Comparison of ENCODE assay signal across 8 cellular contexts in genomic region chr16:84504420-84505248, GRCh38. TPM values are rescaled to one million over a fixed set of nuclear protein-coding genes. Genes with fewer than 3 reads are reported as not detected.
A peak's percentile ranks its signal among the peaks of the same experiment; 100 is the strongest.
DNase-seq lines count a peak whose midpoint lies in the region; ATAC-seq and TF ChIP-seq lines count a peak whose summit lies in the region.

Gene MEAK7 (minus strand): TSS chr16:84504659. CDS start chr16:84498086, 6,573 bp downstream.

- no peaks in the 10 kb centered on the region for H4K20me1 ChIP-seq in PC-9 (ENCODE audit: insufficient read depth)

- H3K27me3 ChIP-seq in CD8-positive, alpha-beta T cell (ENCODE audit: insufficient read depth, low read length): no peaks in the 10 kb centered on the region
- H3K27me3 ChIP-seq in PC-9 (ENCODE audit: insufficient read depth, low read depth): no peaks in the 10 kb centered on the region
- no peaks in the 10 kb centered on the region for H3K27me3 ChIP-seq in mucosa of stomach (ENCODE audit: control insufficient read depth, insufficient read depth, low read length)

- H3K4me3 ChIP-seq in CD8-positive, alpha-beta T cell (ENCODE audit: low read depth, low read length): peak within 1 kb of the TSS; percentile 74
- H3K4me3 ChIP-seq in PC-9 (peak within 1 kb of the TSS; percentile 92), mucosa of stomach (ENCODE audit: low read length) (peak within 1 kb of the TSS; percentile 94)

- H3K9ac ChIP-seq in mucosa of stomach (ENCODE audit: low read length): peak within 1 kb of the TSS; percentile 83

- H3K79me2 ChIP-seq in PC-9 (ENCODE audit: low read depth): peaks cover 36% of the 10 kb centered on the region

- no peaks in the 10 kb centered on the region for H3K9me3 ChIP-seq in CD8-positive, alpha-beta T cell (ENCODE audit: low read length)
- H3K9me3 ChIP-seq in PC-9 (ENCODE audit: insufficient read depth, low read depth) (no peaks in the 10 kb centered on the region), mucosa of stomach (ENCODE audit: control insufficient read depth, low read length) (no peaks in the 10 kb centered on the region)

- H3K27me3 Mint-ChIP-seq in CD8-positive, alpha-beta T cell (ENCODE audit: low read depth): no peaks in the 10 kb centered on the region
- no peaks in the 10 kb centered on the region for H3K27me3 Mint-ChIP-seq in activated T-cell treated with anti-CD3 and anti-CD28 coated beads, Interleukin-2, amount 50 U/mL, for 24 hours

- no peaks in the 10 kb centered on the region for H3K36me3 ChIP-seq in CD8-positive, alpha-beta T cell (ENCODE audit: insufficient read depth, low read length)
- H3K36me3 ChIP-seq in PC-9 (ENCODE audit: low read depth) (0 out of 2 replicates have a peak, but pooled peaks cover 8% of the 10 kb centered on the region), mucosa of stomach (ENCODE audit: control insufficient read depth, insufficient read depth, low read length) (no peaks in the 10 kb centered on the region)

- no TSS peak for BruUV-seq in PC-9 (replicated peaks; lab: Mats Ljungman, UMichigan)

- H3K4me1 Mint-ChIP-seq in CD8-positive, alpha-beta T cell (ENCODE audit: low read depth): peaks cover 57% of the 10 kb centered on the region
- peaks cover 49% of the 10 kb centered on the region for H3K4me1 Mint-ChIP-seq in activated T-cell treated with anti-CD3 and anti-CD28 coated beads, Interleukin-2, amount 50 U/mL, for 24 hours (ENCODE audit: low read depth)

- DNase-seq in CD8-positive, alpha-beta T cell: peak; percentile 95 to 98 (median 97)
- DNase-seq in PC-9 (peak; percentile 95 to 99), erythroblast (lab: John Stamatoyannopoulos, UW) (peak; percentile 96 to 98)
- peak; percentile 98 for DNase-seq in activated T-cell treated with anti-CD3 and anti-CD28 coated beads, Interleukin-2, amount 50 U/mL, for 24 hours
- peak; percentile 92 to 95 for DNase-seq in stimulated activated CD8-positive, alpha-beta memory T cell treated with anti-CD3 and anti-CD28 coated beads, Interleukin-7, amount 100 ng/mL, for 1 hour (ENCODE audit: low read depth in 2 of 2)

- CTCF ChIA-PET in CD8-positive, alpha-beta T cell (lab: Charles Lee): interaction anchor here (0.8 to 18.5 kb wide), 9 partner anchors 8 to 227 kb away, joined by 3 to 392 read pairs (median 7); partner anchors contain the start of gene COTL1
- CTCF ChIA-PET in PC-9 (lab: Charles Lee): interaction anchor here (0.5 to 0.9 kb wide), 4 partner anchors 115 to 403 kb away, joined by 3 to 8 read pairs (median 3); no protein-coding TSS in a partner anchor

- peak within 1 kb of the TSS; percentile 90 for H3K4me3 Mint-ChIP-seq in CD8-positive, alpha-beta T cell
- peak within 1 kb of the TSS; percentile 86 for H3K4me3 Mint-ChIP-seq in activated T-cell treated with anti-CD3 and anti-CD28 coated beads, Interleukin-2, amount 50 U/mL, for 24 hours

- POLR2A ChIA-PET in CD8-positive, alpha-beta T cell (lab: Charles Lee): interaction anchor here (1.1 to 3.0 kb wide), 6 partner anchors 9 to 112 kb away, joined by 3 to 20 read pairs (median 5); no protein-coding TSS in a partner anchor
- POLR2A ChIA-PET in PC-9 (lab: Charles Lee; ENCODE audit: unreplicated experiment): interaction anchor here (0.5 to 0.7 kb wide), 4 partner anchors 113 to 606 kb away, joined by 3 to 5 read pairs (median 3); partner anchors contain the start of genes COTL1 and MLYCD

- no peaks in the 10 kb centered on the region for H3K9me3 Mint-ChIP-seq in CD8-positive, alpha-beta T cell
- no peaks in the 10 kb centered on the region for H3K9me3 Mint-ChIP-seq in activated T-cell treated with anti-CD3 and anti-CD28 coated beads, Interleukin-2, amount 50 U/mL, for 24 hours

- peaks cover 4% of the 10 kb centered on the region for H3K36me3 Mint-ChIP-seq in CD8-positive, alpha-beta T cell
- peaks cover 2% of the 10 kb centered on the region for H3K36me3 Mint-ChIP-seq in activated T-cell treated with anti-CD3 and anti-CD28 coated beads, Interleukin-2, amount 50 U/mL, for 24 hours (ENCODE audit: low read depth)

- peak within 1 kb of the TSS; percentile 90 for H3K4me2 ChIP-seq in PC-9

- H3F3A ChIP-seq in PC-9 (ENCODE audit: insufficient read depth, low read depth): peaks cover 45% of the 10 kb centered on the region

- no peak for TF ChIP-seq CTCF in CD8-positive, alpha-beta T cell (IDR thresholded peaks at IDR 0.05)
- TF ChIP-seq CTCF in PC-9 (conservative IDR thresholded peaks at IDR 0.05): no peak

- no peaks in the 10 kb centered on the region for H3K9me2 ChIP-seq in PC-9 (ENCODE audit: insufficient read depth)

- peak within 1 kb of the TSS; percentile 84 for H3K27ac Mint-ChIP-seq in CD8-positive, alpha-beta T cell
- H3K27ac Mint-ChIP-seq in activated T-cell treated with anti-CD3 and anti-CD28 coated beads, Interleukin-2, amount 50 U/mL, for 24 hours: peak within 1 kb of the TSS; percentile 90

- peaks cover 56% of the 10 kb centered on the region for H3K4me1 ChIP-seq in CD8-positive, alpha-beta T cell (ENCODE audit: insufficient read depth, low read length)
- H3K4me1 ChIP-seq in PC-9 (replicated peaks; ENCODE audit: insufficient read depth): peaks cover 59% of the 10 kb centered on the region
- H3K4me1 ChIP-seq in mucosa of stomach (ENCODE audit: control insufficient read depth, insufficient read depth, low read length): peaks cover 22% of the 10 kb centered on the region

- peak; percentile 28 for TF ChIP-seq POLR2A in erythroblast (IDR thresholded peaks at IDR 0.05; ENCODE audit: low read length)

- ATAC-seq in CD8-positive, alpha-beta T cell: peak; percentile 94
- peak; percentile 95 for ATAC-seq in GM19397 (IDR thresholded peaks at IDR 0.05; ENCODE audit: unreplicated experiment)
- ATAC-seq in HG03571 (IDR thresholded peaks at IDR 0.05; ENCODE audit: unreplicated experiment): peak; percentile 91

- H2AFZ ChIP-seq in PC-9: peak within 1 kb of the TSS; percentile 77; the same call in 1 of the 2 replicates

- intact Hi-C loops in CD8-positive, alpha-beta T cell (cut with DNase I, micrococcal nuclease): loop anchor here (1.0 to 10.0 kb wide), 7 partner anchors 11 to 1290 kb away; partner anchors contain the start of genes COX4I1 (in 1 of the 2), EMC8 (in 1 of the 2), HSBP1 (in 1 of the 2) and KIAA0513 (in 1 of the 2)
- intact Hi-C loops in PC-9 (cut with micrococcal nuclease; ENCODE audit: unreplicated experiment): loop anchor here (1.0 to 5.0 kb wide), 6 partner anchors 114 to 552 kb away; partner anchors contain the start of genes COTL1 and OSGIN1

- H3K27ac ChIP-seq in CD8-positive, alpha-beta T cell (ENCODE audit: low read depth, low read length): peak within 1 kb of the TSS; percentile 43
- H3K27ac ChIP-seq in PC-9: peak within 1 kb of the TSS; percentile 99

RNA-seq across cellular contexts. Expression of gene MEAK7, which starts in this region (rescaled TPM):
- 1 to 10 TPM; 2.1 to 2.2 TPM for total RNA-seq in CD8-positive, alpha-beta T cell
- 73.4 and 74.6 TPM in 2 replicates for total RNA-seq in PC-9 (2021)

Comparison
In these comparisons a context has a peak if more than half of its experiments do, and no peak if none do; other contexts are left out.
1. Peak in every context shown above with its lines: DNase-seq, ATAC-seq, H3K4me3 ChIP-seq and H3K27ac ChIP-seq.
2. RNA of gene MEAK7 (total RNA-seq): 73.4 to 74.6 TPM in PC-9; 2.1 to 2.2 TPM in CD8-positive, alpha-beta T cell; every median in the first group is over 10 times any median in the second.